Comparison of ENCODE assay signal across 7 cellular contexts in the genomic region with DNA sequence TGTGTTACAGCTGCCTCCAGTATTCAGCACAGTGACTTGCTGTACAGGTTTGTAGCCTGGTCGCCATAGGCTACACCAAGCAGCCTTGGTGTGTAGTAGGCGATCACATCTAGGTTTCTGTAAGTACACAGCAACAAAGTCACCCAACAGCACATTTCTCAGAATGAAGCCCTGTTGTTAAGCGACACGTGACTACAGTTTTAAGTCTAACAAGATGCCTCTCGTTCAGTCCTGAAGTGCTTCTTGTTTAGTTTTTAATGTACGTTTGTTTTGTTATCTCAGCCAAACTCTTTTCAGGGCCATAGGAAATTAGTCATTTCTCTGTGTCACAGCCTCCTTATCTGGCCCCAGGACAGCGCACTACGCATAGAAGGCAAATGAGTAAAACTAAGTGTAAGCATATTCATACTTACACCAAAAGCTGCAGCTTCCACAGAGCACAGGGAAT. TPM values are rescaled to one million over a fixed set of nuclear protein-coding genes. Genes with fewer than 3 reads are reported as not detected.
A peak's percentile ranks its signal among the peaks of the same experiment; 100 is the strongest.
DNase-seq lines count a peak whose midpoint lies in the region; ATAC-seq lines count a peak whose summit lies in the region.

No MANE protein-coding gene starts in this region.

- intact Hi-C loops in head of caudate nucleus (cut with DNase I) = no loop called here

- ATAC-seq in GM19452 (IDR thresholded peaks at IDR 0.05; ENCODE audit: unreplicated experiment) (peak; percentile 11), HG03378 (IDR thresholded peaks at IDR 0.05; ENCODE audit: unreplicated experiment) (peak; percentile 30), naive B cell (ENCODE audit: low read depth in 2 of 2) (no peak)

- H3K9me3 Mint-ChIP-seq in naive B cell = no peaks in the 10 kb centered on the region

- peaks cover 66 to 88% (median 80%) of the 10 kb centered on the region in 3 donors for H3K4me1 Mint-ChIP-seq in naive B cell

- H3K27me3 Mint-ChIP-seq in naive B cell = no peaks in the 10 kb centered on the region

- peaks cover 21 to 41% of the 10 kb centered on the region in 2 donors for H3K36me3 Mint-ChIP-seq in naive B cell

- DNase-seq in amniotic epithelial cell (ENCODE audit: low read depth) (peak; percentile 75), naive B cell (no peak), foreskin melanocyte (no peak), cerebellar nuclear complex (lab: John Stamatoyannopoulos, UW) (no peak), head of caudate nucleus (no peak)

- peak overlapping the region in 7 of 8 donors; percentile 16 to 77 (median 71) for H3K4me3 Mint-ChIP-seq in naive B cell

- H3K27ac Mint-ChIP-seq in naive B cell = peak overlapping the region; percentile 96 to 99 (median 98)

RNA-seq across cellular contexts. Expression of a gene that starts 50.0 kb away (rescaled TPM):
- polyA plus RNA-seq in naive B cell (ENCODE audit: low read depth in 6 of 6) = 100 to 1,000 TPM in 5 of 6 donors, 10 to 100 TPM in 1; 98.3 to 487 (median 158) TPM

Comparison
In these comparisons a context has a peak if more than half of its experiments do, and no peak if none do; other contexts are left out.
1. ATAC-seq: peak in GM19452 (single experiment) and HG03378 (single experiment); none in naive B cell (0 of 2).